17 cellular contexts compared by ENCODE assay signal in genomic region chr3:40043444-40043755, GRCh38.
DNase-seq lines count a peak whose midpoint lies in the region; ATAC-seq and TF ChIP-seq lines count a peak whose summit lies in the region.
"Had no signal": no experiment of that assay in that cellular context is flagged by ENCODE, and none has a peak within 500 bp of the region (broad histone marks: within the 10 kb centered on the region; RNA-seq: fewer than 3 reads in every experiment).

No MANE protein-coding gene starts in this region.

- H3K4me1 ChIP-seq in heart right ventricle (no peaks in the 10 kb centered on the region), thyroid gland (peaks cover 8 to 11% of the 10 kb centered on the region in 2 donors), ovary (ENCODE audit: insufficient read depth) (no peaks in the 10 kb centered on the region)
- H3K4me1 ChIP-seq: breast epithelium, prostate gland had no signal

- intact Hi-C loops in left cardiac atrium (cut with DNase I) (no loop called here), heart right ventricle (cut with DNase I) (no loop called here), thyroid gland (cut with DNase I) (no loop called here), ovary (cut with DNase I) (no loop called here)

- peaks cover 0 to 5% (median 0%) of the 10 kb centered on the region in 7 donors for H3K27me3 ChIP-seq in heart right ventricle
- no peaks in the 10 kb centered on the region for H3K27me3 ChIP-seq in thyroid gland
- no peaks in the 10 kb centered on the region for H3K27me3 ChIP-seq in ovary
- H3K27me3 ChIP-seq: breast epithelium had no signal

- TF ChIP-seq EP300 in ovary (IDR thresholded peaks at IDR 0.05): no peak

- TF ChIP-seq POLR2A in thyroid gland (IDR thresholded peaks at IDR 0.05): no peak
- no peak for TF ChIP-seq POLR2A in ovary (IDR thresholded peaks at IDR 0.05)

- H3K4me3 ChIP-seq in heart right ventricle: no peak overlapping the region
- no peak overlapping the region for H3K4me3 ChIP-seq in astrocyte of the cerebellum (ENCODE audit: low read depth, low read length)
- no peak overlapping the region for H3K4me3 ChIP-seq in fibroblast of villous mesenchyme (ENCODE audit: low read depth, low read length)
- no peak overlapping the region for H3K4me3 ChIP-seq in thyroid gland (replicated peaks in 1 of 3)
- no peak overlapping the region for H3K4me3 ChIP-seq in ovary
- H3K4me3 ChIP-seq: breast epithelium, mucosa of descending colon, prostate gland had no signal

- H3K36me3 ChIP-seq in heart right ventricle: no peaks in the 10 kb centered on the region
- H3K36me3 ChIP-seq in thyroid gland: no peaks in the 10 kb centered on the region
- no peaks in the 10 kb centered on the region for H3K36me3 ChIP-seq in ovary
- H3K36me3 ChIP-seq: breast epithelium, prostate gland had no signal

- in situ Hi-C loops in astrocyte of the cerebellum (cut with HindIII; ENCODE audit: low sequenced_read_pairs): no loop called here

- 24 to 41% methylated on average over 1 of the region's 1 CpG for WGBS in heart right ventricle, 2 donors
- WGBS in thyroid gland, 2 donors: 0 to 6% methylated on average over 1 of the region's 1 CpG
- WGBS in ovary, 3 donors: 4 to 11% (median 9%) methylated on average over 1 of the region's 1 CpG

- H3K27ac ChIP-seq in heart right ventricle: no peak overlapping the region
- H3K27ac ChIP-seq in thyroid gland: no peak overlapping the region
- no peak overlapping the region for H3K27ac ChIP-seq in ovary
- H3K27ac ChIP-seq: breast epithelium, KMS-11, prostate gland had no signal

- H3K9me3 ChIP-seq in heart right ventricle (peaks cover 0 to 4% (median 0%) of the 10 kb centered on the region in 11 donors), thyroid gland (no peaks in the 10 kb centered on the region), ovary (no peaks in the 10 kb centered on the region)
- H3K9me3 ChIP-seq: breast epithelium, mucosa of descending colon, prostate gland had no signal

- no peak for ATAC-seq in left cardiac atrium
- ATAC-seq in heart right ventricle: no peak
- ATAC-seq in left lobe of liver: no peak
- no peak for ATAC-seq in GM21619 (IDR thresholded peaks at IDR 0.05; ENCODE audit: unreplicated experiment)
- ATAC-seq: mucosa of descending colon, Panc1, T-helper 17 cell had no signal

- TF ChIP-seq CTCF in heart right ventricle (IDR thresholded peaks at IDR 0.05): no peak
- no peak for TF ChIP-seq CTCF in astrocyte of the cerebellum (IDR thresholded peaks at IDR 0.05; ENCODE audit: low read depth, low read length, missing control alignments)
- no peak for TF ChIP-seq CTCF in fibroblast of villous mesenchyme (IDR thresholded peaks at IDR 0.05; ENCODE audit: insufficient read depth, low read depth, low read length)
- TF ChIP-seq CTCF in thyroid gland (IDR thresholded peaks at IDR 0.05): no peak
- TF ChIP-seq CTCF in ovary (IDR thresholded peaks at IDR 0.05): no peak

- DNase-seq in left cardiac atrium: peak; percentile 22
- no peak for DNase-seq in heart right ventricle
- peak; percentile 87 for DNase-seq in astrocyte of the cerebellum (ENCODE audit: low read depth)
- DNase-seq in fibroblast of villous mesenchyme (ENCODE audit: low read depth): peak; percentile 5
- peak; percentile 90 to 95 for DNase-seq in thyroid gland
- DNase-seq in left lobe of liver (ENCODE audit: low spot score): no peak
- DNase-seq in ovary: no peak
- DNase-seq: activated CD4-positive, alpha-beta T cell treated with anti-CD3 and anti-CD28 coated beads for 48 hours; mucosa of descending colon; NCI-H2227 treated with DMSO at 0.1 percent for 48 hours; stimulated activated CD4-positive, alpha-beta T cell treated with anti-CD3 and anti-CD28 coated beads, Interleukin-1b, Interleukin-23, amount 100 ng/mL, for 48 hours; T-helper 17 cell had no signal

Comparison
In these comparisons a context has a peak if more than half of its experiments do, and no peak if none do; other contexts are left out.
1. DNase-seq: peak in left cardiac atrium (single experiment), astrocyte of the cerebellum (single experiment), fibroblast of villous mesenchyme (single experiment) and thyroid gland (2 of 2); none in heart right ventricle (0 of 2), left lobe of liver (single experiment) and ovary (0 of 5).